In the genomic region with DNA sequence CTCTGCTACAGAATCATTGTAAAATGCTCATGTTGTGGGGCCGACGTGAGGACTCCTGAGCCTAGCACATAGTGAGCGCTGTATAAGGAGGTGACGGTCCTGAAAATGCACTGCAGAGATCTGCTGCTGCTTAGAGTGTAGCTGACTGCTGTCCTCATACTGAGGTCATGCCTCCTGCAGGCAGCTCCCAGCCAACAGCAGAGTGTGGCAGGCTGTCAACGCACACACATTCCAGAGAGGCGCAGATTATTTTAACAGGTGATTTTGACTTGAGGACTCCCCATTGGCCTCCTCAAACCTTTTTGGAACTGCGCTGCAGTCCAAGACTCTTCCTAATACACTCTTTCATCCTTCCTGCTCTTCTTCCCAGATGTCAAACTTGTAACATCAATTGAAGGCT, we compare ENCODE assay signal across 20 cellular contexts.
"Had no signal": no experiment of that assay in that cellular context is flagged by ENCODE, and none has a peak within 500 bp of the region (broad histone marks: within the 10 kb centered on the region; RNA-seq: fewer than 3 reads in every experiment).

No MANE protein-coding gene starts in this region.

- H3K27ac ChIP-seq: colonic mucosa, foreskin keratinocyte, hepatocyte, psoas muscle, sigmoid colon, skin epidermis, testis, tibial nerve, upper lobe of right lung, vagina had no signal

- H3K4me1 ChIP-seq: colonic mucosa, psoas muscle, sigmoid colon, testis, tibial nerve, upper lobe of right lung had no signal

- H3K4me3 ChIP-seq: colonic mucosa, hepatocyte, psoas muscle, sigmoid colon, skin epidermis, testis, tibial nerve, upper lobe of right lung, vagina had no signal

- FAIRE-seq: islet of Langerhans had no signal

- H3K4me2 ChIP-seq: hepatocyte had no signal

- H3K36me3 ChIP-seq: colonic mucosa, sigmoid colon, tibial nerve, upper lobe of right lung, vagina had no signal

- H3K27me3 ChIP-seq: colonic mucosa, hepatocyte, testis, tibial nerve, upper lobe of right lung, vagina had no signal

- ATAC-seq: foreskin keratinocyte; left lobe of liver; naive thymus-derived CD4-positive, alpha-beta T cell; psoas muscle; stimulated activated naive B cell treated with anti-CD40 and anti-IgM and Interleukin-4, amounts not matched to agents 10 μg/mL and 1 μg/mL and 100 μg/mL, for 72 hours; stimulated activated naive CD8-positive, alpha-beta T cell treated with anti-CD3 and anti-CD28 coated beads, Interleukin-15, amount 100 ng/mL, for 72 hours; upper lobe of right lung had no signal

- H3K9me3 ChIP-seq: colonic mucosa, psoas muscle, sigmoid colon, testis, tibial nerve, upper lobe of right lung, vagina had no signal

- H3K79me2 ChIP-seq: hepatocyte had no signal

- DNase-seq: colonic mucosa; dermis blood vessel endothelial cell; foreskin keratinocyte; naive thymus-derived CD4-positive, alpha-beta T cell; nephron progenitor cell; psoas muscle; retina; sigmoid colon; stimulated activated CD4-positive, alpha-beta T cell treated with anti-CD3 and anti-CD28 coated beads, Interleukin-2, amount 100 ng/mL, for 24 hours; stimulated activated CD4-positive, alpha-beta T cell treated with anti-CD3 and anti-CD28 coated beads, Interleukin-4, amount 100 ng/mL, for 4 hours; stimulated activated naive B cell treated with anti-CD40 and anti-IgM and Interleukin-4, amounts not matched to agents 10 μg/mL and 1 μg/mL and 100 μg/mL, for 72 hours; stimulated activated naive CD8-positive, alpha-beta T cell treated with anti-CD3 and anti-CD28 coated beads, Interleukin-15, amount 100 ng/mL, for 72 hours; testis; upper lobe of right lung had no signal

- H2AFZ ChIP-seq: hepatocyte had no signal
